ENCODE assay signal across 34 cellular contexts in genomic region chr1:155269381-155269780, GRCh38. TPM values are rescaled to one million over a fixed set of nuclear protein-coding genes. Genes with fewer than 3 reads are reported as not detected.
"Had no signal": no experiment of that assay in that cellular context is flagged by ENCODE, and none has a peak within 500 bp of the region (broad histone marks: within the 10 kb centered on the region; RNA-seq: fewer than 3 reads in every experiment).

No MANE protein-coding gene starts in this region.

- H3K27ac ChIP-seq: ascending aorta, body of pancreas, breast epithelium, SJCRH30, SK-N-MC, WERI-Rb-1 had no signal

- H3K27ac Mint-ChIP-seq: activated CD4-positive, alpha-beta T cell treated with anti-CD3 and anti-CD28 coated beads, Interleukin-2, amount 10 ng/mL, durations not matched to agents 24 days and 14 days; activated CD8-positive, alpha-beta T cell treated with anti-CD3 and anti-CD28 coated beads for 36 hours; IgD-negative memory B cell had no signal

- H3K9me3 Mint-ChIP-seq: activated CD4-positive, alpha-beta T cell treated with anti-CD3 and anti-CD28 coated beads, Interleukin-2, amount 10 ng/mL, durations not matched to agents 24 days and 14 days; activated CD8-positive, alpha-beta T cell treated with anti-CD3 and anti-CD28 coated beads for 36 hours; activated naive CD8-positive, alpha-beta T cell treated with anti-CD3 and anti-CD28 coated beads for 36 hours; activated T-cell treated with anti-CD3 and anti-CD28 coated beads, Interleukin-2, amount 50 U/mL, for 4 hours; activated T-helper 1 cell treated with anti-CD3 and anti-CD28 coated beads, Interleukin-12 subunit alpha, Interleukin-12 subunit beta, Interleukin-2, Interleukin-4 antibody, amounts not matched to agents 30 ng/mL and 10 ng/mL and 1 ng/mL, durations not matched to agents 14 hours and 24 hours and 36 hours; IgD-negative memory B cell had no signal

- H3K27me3 Mint-ChIP-seq: activated CD4-positive, alpha-beta T cell treated with anti-CD3 and anti-CD28 coated beads, Interleukin-2, amount 10 ng/mL, durations not matched to agents 24 days and 14 days; activated CD8-positive, alpha-beta T cell treated with anti-CD3 and anti-CD28 coated beads for 36 hours; activated naive CD8-positive, alpha-beta T cell treated with anti-CD3 and anti-CD28 coated beads for 36 hours; IgD-negative memory B cell had no signal

- H3K4me3 ChIP-seq: ascending aorta, body of pancreas, breast epithelium, MG63, SJCRH30, SK-N-MC had no signal

- H3K9me3 ChIP-seq: ascending aorta, body of pancreas, breast epithelium, MG63, SJCRH30 had no signal

- H3K4me3 Mint-ChIP-seq: activated CD4-positive, alpha-beta T cell treated with anti-CD3 and anti-CD28 coated beads, Interleukin-2, amount 10 ng/mL, durations not matched to agents 24 days and 14 days; activated CD8-positive, alpha-beta T cell treated with anti-CD3 and anti-CD28 coated beads for 36 hours; activated naive CD8-positive, alpha-beta T cell treated with anti-CD3 and anti-CD28 coated beads for 36 hours; activated T-cell treated with anti-CD3 and anti-CD28 coated beads, Interleukin-2, amount 50 U/mL, for 4 hours; activated T-helper 1 cell treated with anti-CD3 and anti-CD28 coated beads, Interleukin-12 subunit alpha, Interleukin-12 subunit beta, Interleukin-2, Interleukin-4 antibody, amounts not matched to agents 30 ng/mL and 10 ng/mL and 1 ng/mL, durations not matched to agents 14 hours and 24 hours and 36 hours had no signal

- H3K4me1 ChIP-seq: breast epithelium had no signal

- H3K27me3 ChIP-seq: ascending aorta, body of pancreas, breast epithelium, MG63, SJCRH30 had no signal

- DNase-seq: activated CD4-positive, alpha-beta T cell treated with anti-CD3 and anti-CD28 coated beads, Interleukin-2, amount 10 ng/mL, durations not matched to agents 24 days and 14 days; activated CD4-positive, alpha-beta T cell treated with anti-CD3 and anti-CD28 coated beads, Interleukin-2, amount 50 U/mL, for 4 hours; activated CD8-positive, alpha-beta T cell treated with anti-CD3 and anti-CD28 coated beads for 36 hours; activated gamma-delta T cell treated with Interleukin-2 at 50 U/mL for 16 hours; activated naive CD4-positive, alpha-beta T cell treated with anti-CD3 and anti-CD28 coated beads, Interleukin-2, amount 50 U/mL, for 16 hours; activated naive CD8-positive, alpha-beta T cell treated with anti-CD3 and anti-CD28 coated beads for 36 hours; activated T-cell treated with anti-CD3 and anti-CD28 coated beads, Interleukin-2, amount 50 U/mL, for 4 hours; amygdala; body of pancreas; Kasumi-1; KG1; MG63; NCI-H1092; NCI-H1436 treated with DMSO at 0.1 percent for 48 hours; NCI-H1694 treated with DMSO at 0.1 percent for 48 hours; NCI-H2029; NCI-H510A; NCI-H526; NCI-H748 treated with DMSO at 0.1 percent for 48 hours; NK-92 treated with Interleukin-12 subunit alpha and Interleukin-12 subunit beta, amount 100 ng/mL, for 24 hours; OCI-M1; SHP77; SJCRH30; T1000; WERI-Rb-1 had no signal

RNA-seq across cellular contexts. Expression of gene PKLR, which starts 31.9 kb away (rescaled TPM):
- total RNA-seq: activated CD8-positive, alpha-beta memory T cell treated with anti-CD3 and anti-CD28 coated beads for 36 hours; activated CD8-positive, alpha-beta T cell treated with anti-CD3 and anti-CD28 coated beads for 36 hours; activated naive CD8-positive, alpha-beta T cell treated with anti-CD3 and anti-CD28 coated beads for 36 hours; ascending aorta; body of pancreas; cardiac septum; T-helper 1 cell treated with Interleukin-12 subunit alpha and Interleukin-12 subunit beta and Interleukin-4 antibody, amounts not matched to agents 30 ng/mL and 1 ng/mL, for 36 hours; T-helper 2 cell treated with Interferon-gamma antibody and Interleukin-4, amounts not matched to agents 100 ng/mL and 5 ng/mL, for 36 hours had no signal
- polyA plus RNA-seq: IgD-negative memory B cell had no signal
